ENCODE assay signal across 3 cellular contexts in the genomic region with DNA sequence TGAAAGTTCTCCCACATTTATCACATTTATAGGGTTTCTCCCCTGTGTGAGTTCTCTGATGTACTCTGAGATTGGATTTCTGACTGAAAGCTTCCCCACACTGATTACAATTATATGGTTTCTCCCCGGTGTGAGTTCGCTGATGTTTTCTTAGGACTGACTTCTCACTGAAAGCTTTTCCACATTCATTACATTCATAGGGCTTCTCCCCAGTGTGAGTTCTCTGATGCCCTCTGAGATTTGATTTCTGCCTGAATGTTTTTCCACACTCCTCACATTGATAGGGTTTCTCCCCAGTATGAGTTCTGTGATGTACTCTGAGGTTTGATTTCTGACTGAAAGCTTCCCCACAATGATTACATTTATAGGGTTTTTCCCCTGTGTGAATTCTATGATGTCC.
TF ChIP-seq lines count a peak whose summit lies in the region.

No MANE protein-coding gene starts in this region.

TF ChIP-seq in A549, 52 proteins besides CTCF, POLR2A, EP300 and RAD21:
- TF ChIP-seq, protein P1, sequence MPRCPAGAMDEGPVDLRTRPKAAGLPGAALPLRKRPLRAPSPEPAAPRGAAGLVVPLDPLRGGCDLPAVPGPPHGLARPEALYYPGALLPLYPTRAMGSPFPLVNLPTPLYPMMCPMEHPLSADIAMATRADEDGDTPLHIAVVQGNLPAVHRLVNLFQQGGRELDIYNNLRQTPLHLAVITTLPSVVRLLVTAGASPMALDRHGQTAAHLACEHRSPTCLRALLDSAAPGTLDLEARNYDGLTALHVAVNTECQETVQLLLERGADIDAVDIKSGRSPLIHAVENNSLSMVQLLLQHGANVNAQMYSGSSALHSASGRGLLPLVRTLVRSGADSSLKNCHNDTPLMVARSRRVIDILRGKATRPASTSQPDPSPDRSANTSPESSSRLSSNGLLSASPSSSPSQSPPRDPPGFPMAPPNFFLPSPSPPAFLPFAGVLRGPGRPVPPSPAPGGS (IDR thresholded peaks at IDR 0.05) = no peak
- TF ChIP-seq JUNB (IDR thresholded peaks at IDR 0.05) (no peak), GATA3 (IDR thresholded peaks at IDR 0.05; ENCODE audit: borderline replicate concordance) (0 out of 2 replicates have a peak, but pooled peaks have one; percentile 14)

TF ChIP-seq in K562, 482 proteins besides CTCF, POLR2A, EP300 and RAD21:
- TF ChIP-seq GTF2E2 (tag; IDR thresholded peaks at IDR 0.05) (no peak), ZNF274 (IDR thresholded peaks at IDR 0.05; ENCODE audit: borderline replicate concordance, low read depth, low read length) (peak; percentile 98)

TF ChIP-seq in SK-N-SH treated with all-trans-retinoic acid at 6 μM for 48 hours, 23 proteins besides CTCF, POLR2A, EP300 and RAD21:
- TF ChIP-seq CSDC2 (CRISPR knock-in tag; IDR thresholded peaks at IDR 0.05) (no peak), ZNF8 (CRISPR knock-in tag; IDR thresholded peaks at IDR 0.05) (no peak), ISL1 (CRISPR knock-in tag; IDR thresholded peaks at IDR 0.05) (no peak), BACH2 (CRISPR knock-in tag; IDR thresholded peaks at IDR 0.05; ENCODE audit: borderline replicate concordance) (no peak), TOX (CRISPR knock-in tag; IDR thresholded peaks at IDR 0.05; ENCODE audit: borderline replicate concordance) (no peak), ZC3H10 (CRISPR knock-in tag; IDR thresholded peaks at IDR 0.05) (no peak), ZFP3 (CRISPR knock-in tag; IDR thresholded peaks at IDR 0.05) (no peak), ZNF70 (CRISPR knock-in tag; IDR thresholded peaks at IDR 0.05) (no peak), GLIS3 (CRISPR knock-in tag; IDR thresholded peaks at IDR 0.05) (no peak), RARB (CRISPR knock-in tag; IDR thresholded peaks at IDR 0.05) (no peak), ZFP30 (CRISPR knock-in tag; IDR thresholded peaks at IDR 0.05) (no peak)
- TF ChIP-seq, protein P2, sequence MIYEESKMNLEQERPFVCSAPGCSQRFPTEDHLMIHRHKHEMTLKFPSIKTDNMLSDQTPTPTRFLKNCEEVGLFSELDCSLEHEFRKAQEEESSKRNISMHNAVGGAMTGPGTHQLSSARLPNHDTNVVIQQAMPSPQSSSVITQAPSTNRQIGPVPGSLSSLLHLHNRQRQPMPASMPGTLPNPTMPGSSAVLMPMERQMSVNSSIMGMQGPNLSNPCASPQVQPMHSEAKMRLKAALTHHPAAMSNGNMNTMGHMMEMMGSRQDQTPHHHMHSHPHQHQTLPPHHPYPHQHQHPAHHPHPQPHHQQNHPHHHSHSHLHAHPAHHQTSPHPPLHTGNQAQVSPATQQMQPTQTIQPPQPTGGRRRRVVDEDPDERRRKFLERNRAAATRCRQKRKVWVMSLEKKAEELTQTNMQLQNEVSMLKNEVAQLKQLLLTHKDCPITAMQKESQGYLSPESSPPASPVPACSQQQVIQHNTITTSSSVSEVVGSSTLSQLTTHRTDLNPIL (CRISPR knock-in tag; IDR thresholded peaks at IDR 0.05; ENCODE audit: low read depth) = no peak
- TF ChIP-seq, protein P3, sequence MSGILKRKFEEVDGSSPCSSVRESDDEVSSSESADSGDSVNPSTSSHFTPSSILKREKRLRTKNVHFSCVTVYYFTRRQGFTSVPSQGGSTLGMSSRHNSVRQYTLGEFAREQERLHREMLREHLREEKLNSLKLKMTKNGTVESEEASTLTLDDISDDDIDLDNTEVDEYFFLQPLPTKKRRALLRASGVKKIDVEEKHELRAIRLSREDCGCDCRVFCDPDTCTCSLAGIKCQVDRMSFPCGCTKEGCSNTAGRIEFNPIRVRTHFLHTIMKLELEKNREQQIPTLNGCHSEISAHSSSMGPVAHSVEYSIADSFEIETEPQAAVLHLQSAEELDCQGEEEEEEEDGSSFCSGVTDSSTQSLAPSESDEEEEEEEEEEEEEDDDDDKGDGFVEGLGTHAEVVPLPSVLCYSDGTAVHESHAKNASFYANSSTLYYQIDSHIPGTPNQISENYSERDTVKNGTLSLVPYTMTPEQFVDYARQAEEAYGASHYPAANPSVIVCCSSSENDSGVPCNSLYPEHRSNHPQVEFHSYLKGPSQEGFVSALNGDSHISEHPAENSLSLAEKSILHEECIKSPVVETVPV (CRISPR knock-in tag; IDR thresholded peaks at IDR 0.05) = no peak
- TF ChIP-seq, protein P4, sequence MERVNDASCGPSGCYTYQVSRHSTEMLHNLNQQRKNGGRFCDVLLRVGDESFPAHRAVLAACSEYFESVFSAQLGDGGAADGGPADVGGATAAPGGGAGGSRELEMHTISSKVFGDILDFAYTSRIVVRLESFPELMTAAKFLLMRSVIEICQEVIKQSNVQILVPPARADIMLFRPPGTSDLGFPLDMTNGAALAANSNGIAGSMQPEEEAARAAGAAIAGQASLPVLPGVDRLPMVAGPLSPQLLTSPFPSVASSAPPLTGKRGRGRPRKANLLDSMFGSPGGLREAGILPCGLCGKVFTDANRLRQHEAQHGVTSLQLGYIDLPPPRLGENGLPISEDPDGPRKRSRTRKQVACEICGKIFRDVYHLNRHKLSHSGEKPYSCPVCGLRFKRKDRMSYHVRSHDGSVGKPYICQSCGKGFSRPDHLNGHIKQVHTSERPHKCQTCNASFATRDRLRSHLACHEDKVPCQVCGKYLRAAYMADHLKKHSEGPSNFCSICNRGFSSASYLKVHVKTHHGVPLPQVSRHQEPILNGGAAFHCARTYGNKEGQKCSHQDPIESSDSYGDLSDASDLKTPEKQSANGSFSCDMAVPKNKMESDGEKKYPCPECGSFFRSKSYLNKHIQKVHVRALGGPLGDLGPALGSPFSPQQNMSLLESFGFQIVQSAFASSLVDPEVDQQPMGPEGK (CRISPR knock-in tag; IDR thresholded peaks at IDR 0.05; ENCODE audit: borderline replicate concordance) = no peak
TF ChIP-seq in SK-N-SH treated with all-trans-retinoic acid at 6 μM for 48 hours: peak in this region for 0.
